8 cellular contexts compared by ENCODE assay signal in genomic region chr5:171387255-171387969, GRCh38. TPM values are rescaled to one million over a fixed set of nuclear protein-coding genes. Genes with fewer than 3 reads are reported as not detected.
DNase-seq lines count a peak whose midpoint lies in the region; ATAC-seq, FAIRE-seq and TF ChIP-seq lines count a peak whose summit lies in the region.

Gene NPM1 (plus strand): TSS chr5:171387849. CDS start chr5:171387949, 100 bp downstream.

- TF ChIP-seq CTCF in CD14-positive monocyte (IDR thresholded peaks at IDR 0.05) (no peak), HepG2 (CRISPR knock-in tag; IDR thresholded peaks at IDR 0.05) (no peak)

- peaks cover 2 to 5% (median 3%) of the 10 kb centered on the region in 3 donors for H3K27me3 Mint-ChIP-seq in CD14-positive monocyte (ENCODE audit: low read depth in 3 of 3)

- no peak for TF ChIP-seq EP300 in HepG2 (IDR thresholded peaks at IDR 0.05; ENCODE audit: low read depth in 2 of 2, low read length in 2 of 2)
- TF ChIP-seq EP300 in HepG2 (CRISPR knock-in tag; IDR thresholded peaks at IDR 0.05; ENCODE audit: borderline replicate concordance), result no peak

- H3K4me3 Mint-ChIP-seq in CD14-positive monocyte, result peak within 1 kb of the TSS; percentile 97 to 98

- peak within 1 kb of the TSS; percentile 96 for H3K9ac ChIP-seq in HepG2 (ENCODE audit: insufficient read depth, low read depth, low read length)

- DNase-seq in CD14-positive monocyte (ENCODE audit: low spot score) (peak; percentile 87), NCI-H82 (lab: John Stamatoyannopoulos, UW) (peak; percentile 98), dermis microvascular lymphatic vessel endothelial cell (ENCODE audit: low read depth in 2 of 2) (peak; percentile 98 to 99), HepG2 (ENCODE audit: low spot score) (peak; percentile 95)
- DNase-seq in activated CD4-positive, alpha-beta T cell treated with anti-CD3 and anti-CD28 coated beads, Interleukin-2, amount 50 U/mL, for 48 hours, result peak; percentile 96 to 97
- peak; percentile 96 for DNase-seq in stimulated activated CD4-positive, alpha-beta T cell treated with anti-CD3 and anti-CD28 coated beads, Interleukin-4, amount 100 ng/mL, for 1 hour

- in situ Hi-C loops in HepG2 (cut with HindIII; ENCODE audit: extremely low pct_ligation_motif_present, low pct_unique_long_range_greater_than_20kb), result no loop called here

- H3K9me3 ChIP-seq in HepG2 (ENCODE audit: low read length), result no peaks in the 10 kb centered on the region

- H3K27ac Mint-ChIP-seq in CD14-positive monocyte, result peak within 1 kb of the TSS; percentile 85 to 97 (median 94)

- H3K36me3 ChIP-seq in HepG2 (replicated peaks in 1 of 2; ENCODE audit: control insufficient read depth in 1 of 2, insufficient read depth in 2 of 2, low read length in 2 of 2), result peaks cover 8 to 17% of the 10 kb centered on the region in 2 experiments

- TF ChIP-seq POLR2A in HepG2 (IDR thresholded peaks at IDR 0.05; ENCODE audit: insufficient read depth in 1 of 2, low read depth in 2 of 2, low read length in 2 of 2), result peak; percentile 87 to 99

- H3K36me3 Mint-ChIP-seq in CD14-positive monocyte, result peaks cover 11 to 19% of the 10 kb centered on the region in 2 donors

- peak within 1 kb of the TSS; percentile 88 to 93 (median 92) for H3K4me3 ChIP-seq in HepG2 (replicated peaks in 1 of 3; ENCODE audit: insufficient read depth in 1 of 3, low read depth in 2 of 3, low read length in 3 of 3)

- H3K4me1 ChIP-seq in HepG2 (ENCODE audit: insufficient read depth, low read length), result peaks cover 33% of the 10 kb centered on the region

- peak within 1 kb of the TSS; percentile 88 for H3K27ac ChIP-seq in HepG2 (ENCODE audit: extremely low read length, insufficient read depth, low read length)

- BruUV-seq in HepG2 (replicated peaks; lab: Mats Ljungman, UMichigan), result no TSS peak

- peaks cover 44% of the 10 kb centered on the region for H4K20me1 ChIP-seq in HepG2 (ENCODE audit: insufficient read depth, low read length)

- TF ChIP-seq RAD21 in HepG2 (CRISPR knock-in tag; IDR thresholded peaks at IDR 0.05), result no peak

- FAIRE-seq in HepG2 (lab: Jason Lieb, UNC), result peak; percentile 88

- peaks cover 0 to 4% of the 10 kb centered on the region in 2 experiments; a peak in 1 of 5 replicates for H3K27me3 ChIP-seq in HepG2 (ENCODE audit: control insufficient read depth in 1 of 2, insufficient read depth in 2 of 2, low read length in 2 of 2)

- peaks cover 42% of the 10 kb centered on the region for H3K4me1 Mint-ChIP-seq in CD14-positive monocyte

- peak within 1 kb of the TSS; percentile 87 for H2AFZ ChIP-seq in HepG2 (ENCODE audit: low read length)

- POLR2A ChIA-PET in HepG2 (lab: Yijun Ruan, JAX), result interaction anchor here (0.6 to 2.7 kb wide), 7 partner anchors 18 to 619 kb away, joined by 3 to 13 read pairs (median 3); partner anchors contain the start of genes FBXW11 and FGF18

- intact Hi-C loops in CD14-positive monocyte (cut with micrococcal nuclease) (loop anchor here in 1 of 2 donors (5.0 kb wide), 1 partner anchor 620 kb away; the partner anchor contains the start of gene FBXW11), HepG2 (cut with micrococcal nuclease; ENCODE audit: unreplicated experiment) (no loop called here)

- H3K4me2 ChIP-seq in HepG2 (ENCODE audit: low read depth, low read length), result peak within 1 kb of the TSS; percentile 94

- peaks cover 50% of the 10 kb centered on the region for H3K79me2 ChIP-seq in HepG2 (ENCODE audit: insufficient read depth, low read length)

- WGBS in HepG2 (ENCODE audit: low lambda C conversion rate), result 2% methylated on average over 57 of the region's 60 CpGs

- ATAC-seq in GM19397 (IDR thresholded peaks at IDR 0.05; ENCODE audit: unreplicated experiment), result peak; percentile 85
- ATAC-seq in HG03571 (IDR thresholded peaks at IDR 0.05; ENCODE audit: unreplicated experiment), result peak; percentile 80
- peak; percentile 90 for ATAC-seq in HepG2

- CTCF ChIA-PET in HepG2 (lab: Yijun Ruan, JAX; ENCODE audit: low intra/inter-chr PET ratio, low total read pairs), result no interaction called here

- peaks cover 0 to 6% (median 0%) of the 10 kb centered on the region in 7 donors for H3K9me3 Mint-ChIP-seq in CD14-positive monocyte

TF ChIP-seq in HepG2, 621 proteins besides CTCF, POLR2A, EP300 and RAD21 (continues in another document):
- TF ChIP-seq ZNF670 (CRISPR knock-in tag; IDR thresholded peaks at IDR 0.05; ENCODE audit: borderline replicate concordance) (no peak), ZNF235 (CRISPR knock-in tag; IDR thresholded peaks at IDR 0.05; ENCODE audit: borderline replicate concordance) (no peak), ZNF124 (CRISPR knock-in tag; IDR thresholded peaks at IDR 0.05) (0 out of 2 replicates have a peak, but pooled peaks have one; percentile 14), TCF7L2 (IDR thresholded peaks at IDR 0.05; ENCODE audit: low read depth, low read length) (no peak), FOSL2 (CRISPR knock-in tag; IDR thresholded peaks at IDR 0.05) (peak; percentile 42; the same call in 1 of the 2 replicates), ZNF263 (CRISPR knock-in tag; IDR thresholded peaks at IDR 0.05) (0 out of 2 replicates have a peak, but pooled peaks have one; percentile 40), CEBPG (CRISPR knock-in tag; IDR thresholded peaks at IDR 0.05) (no peak; the same call in 1 of the 2 replicates), ZMYM4 (CRISPR knock-in tag; IDR thresholded peaks at IDR 0.05) (peak; percentile 90), ZNF232 (CRISPR knock-in tag; IDR thresholded peaks at IDR 0.05; ENCODE audit: borderline replicate concordance) (0 out of 2 replicates have a peak, but pooled peaks have one; percentile 68), THAP9 (CRISPR knock-in tag; IDR thresholded peaks at IDR 0.05; ENCODE audit: borderline replicate concordance) (peak; percentile 53; the same call in 1 of the 2 replicates), TRIM24 (CRISPR knock-in tag; IDR thresholded peaks at IDR 0.05) (no peak), LCORL (IDR thresholded peaks at IDR 0.05) (no peak), LCORL (CRISPR knock-in tag; IDR thresholded peaks at IDR 0.05) (0 out of 2 replicates have a peak, but pooled peaks have one; percentile 52), ZC3H4 (CRISPR knock-in tag; IDR thresholded peaks at IDR 0.05; ENCODE audit: borderline replicate concordance) (no peak), RFX1 (IDR thresholded peaks at IDR 0.05) (no peak), RFXANK (CRISPR knock-in tag; IDR thresholded peaks at IDR 0.05) (peak; percentile 64; the same call in 1 of the 2 replicates), ZNF138 (CRISPR knock-in tag; IDR thresholded peaks at IDR 0.05; ENCODE audit: low read depth) (peak; percentile 91), CBX5 (CRISPR knock-in tag; IDR thresholded peaks at IDR 0.05; ENCODE audit: borderline replicate concordance) (peak; percentile 74; the same call in 1 of the 2 replicates), ELF4 (CRISPR knock-in tag; IDR thresholded peaks at IDR 0.05; ENCODE audit: borderline replicate concordance) (no peak), GATAD2A (CRISPR knock-in tag; IDR thresholded peaks at IDR 0.05) (peak; percentile 71), ZNF234 (CRISPR knock-in tag; conservative IDR thresholded peaks at IDR 0.05) (no peak)

RNA-seq across cellular contexts. Expression of gene NPM1, which starts in this region (rescaled TPM):
- polyA plus RNA-seq in CD14-positive monocyte (100 to 1,000 TPM; 188 to 191 TPM), HepG2 (2011; rRNA removed) (1,684 and 2,047 TPM in 2 replicates)
- total RNA-seq in dermis microvascular lymphatic vessel endothelial cell (643 and 1,004 TPM in 2 replicates), HepG2 (2016; rRNA removed; fragmentation: Illumina TruSeq; extraction: Trizol) (3,353 and 5,553 TPM in 2 replicates)
- total RNA-seq in HepG2 (2016; cell fraction: cytosol; rRNA removed; fragmentation: Illumina TruSeq; extraction: Trizol; ENCODE audit: low read depth), result 762 and 941 TPM in 2 replicates
- 3,423 and 5,528 TPM in 2 replicates for total RNA-seq in HepG2 (2016; cell fraction: insoluble cytoplasmic fraction; rRNA removed; fragmentation: Illumina TruSeq; extraction: Trizol)
- 1,613 and 2,053 TPM in 2 replicates for total RNA-seq in HepG2 (2016; cell fraction: membrane; rRNA removed; fragmentation: Illumina TruSeq; extraction: Trizol)
- 1,233 and 1,301 TPM in 2 replicates for total RNA-seq in HepG2 (2016; cell fraction: nucleus; rRNA removed; fragmentation: Illumina TruSeq; extraction: Trizol)
- polyA plus RNA-seq in HepG2 (2011; cell fraction: cytosol; rRNA removed), result 2,726 and 4,334 TPM in 2 replicates
- 901 and 998 TPM in 2 replicates for polyA plus RNA-seq in HepG2 (2011; cell fraction: nucleus; rRNA removed)
- 3,095 and 3,791 TPM in 2 replicates for polyA plus RNA-seq in HepG2 (2012)
- 990 and 1,054 TPM in 2 replicates for polyA plus RNA-seq in HepG2 (2016; cell fraction: cytosol; fragmentation: Illumina TruSeq; extraction: Trizol; ENCODE audit: low read depth)
- polyA plus RNA-seq in HepG2 (2016; cell fraction: insoluble cytoplasmic fraction; fragmentation: Illumina TruSeq; extraction: Trizol; ENCODE audit: low read depth), result 5,889 and 6,211 TPM in 2 replicates
- 1,669 and 1,931 TPM in 2 replicates for polyA plus RNA-seq in HepG2 (2016; cell fraction: membrane; fragmentation: Illumina TruSeq; extraction: Trizol; ENCODE audit: low read depth)
- 1,818 and 1,822 TPM in 2 replicates for polyA plus RNA-seq in HepG2 (2016; cell fraction: nucleus; fragmentation: Illumina TruSeq; extraction: Trizol; ENCODE audit: insufficient read depth, low read depth)
- polyA minus RNA-seq in HepG2 (2011; rRNA and poly(A)+ RNA removed; ENCODE audit: low replicate concordance), result 1,398 and 1,793 TPM in 2 replicates
- 3,161 and 4,136 TPM in 2 replicates for polyA minus RNA-seq in HepG2 (2011; cell fraction: cytosol; rRNA and poly(A)+ RNA removed)
- 529 and 590 TPM in 2 replicates for polyA minus RNA-seq in HepG2 (2011; cell fraction: nucleus; rRNA and poly(A)+ RNA removed)

Comparison
In these comparisons a context has a peak if more than half of its experiments do, and no peak if none do; other contexts are left out.
1. Peak in every context shown above with its lines: DNase-seq, ATAC-seq, H3K4me3 ChIP-seq and H3K27ac ChIP-seq.
2. RNA of gene NPM1 (polyA plus RNA-seq): 901 to 6,211 TPM in HepG2; 188 to 191 TPM in CD14-positive monocyte; every median in the first group is over 4 times any median in the second.